Comparison of ENCODE assay signal across 21 cellular contexts in the genomic region with DNA sequence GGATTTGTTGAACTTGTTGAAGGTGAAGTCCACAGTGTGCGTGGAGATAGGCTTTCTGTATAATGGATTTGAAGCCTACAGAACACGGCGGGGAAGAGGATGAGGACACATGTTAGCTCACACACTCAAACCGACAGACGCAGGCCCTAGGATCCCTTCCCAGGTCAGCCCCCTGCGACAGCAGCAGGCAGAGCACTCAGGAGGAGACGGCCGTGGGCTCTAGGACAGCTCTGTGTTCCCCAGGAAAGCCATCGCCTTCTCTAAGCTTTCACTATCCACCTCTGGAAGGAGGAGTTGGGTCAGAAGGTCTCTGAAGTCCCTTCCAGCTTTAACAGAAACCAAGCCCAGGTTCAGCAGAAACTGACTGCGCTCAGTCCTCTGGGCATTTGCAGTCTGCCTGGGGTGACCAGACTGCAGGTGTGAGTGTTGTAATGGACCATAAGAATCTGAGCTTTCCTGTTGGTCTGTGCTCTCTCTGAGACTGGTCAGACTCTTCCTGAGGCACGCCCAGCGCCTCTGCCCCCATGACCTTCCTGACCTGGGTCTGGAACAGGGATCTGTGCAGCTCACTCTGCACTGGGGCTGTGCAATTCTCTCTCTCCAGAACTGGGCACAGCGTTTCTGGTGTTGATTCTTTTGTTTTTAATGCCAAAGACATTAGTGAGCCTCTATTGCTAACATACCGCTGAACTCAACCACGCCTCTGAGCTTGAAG. TPM values are rescaled to one million over a fixed set of nuclear protein-coding genes. Genes with fewer than 3 reads are reported as not detected.
DNase-seq lines count a peak whose midpoint lies in the region; ATAC-seq and TF ChIP-seq lines count a peak whose summit lies in the region.
"Had no signal": no experiment of that assay in that cellular context is flagged by ENCODE, and none has a peak within 500 bp of the region (broad histone marks: within the 10 kb centered on the region; RNA-seq: fewer than 3 reads in every experiment).

No MANE protein-coding gene starts in this region.

- peak overlapping the region; percentile 77 for H3K18ac ChIP-seq in trophoblast cell (ENCODE audit: low read length)

- H3K27ac Mint-ChIP-seq in immature natural killer cell: no peak overlapping the region

- H3K4me2 ChIP-seq in trophoblast cell (ENCODE audit: low read length): peak overlapping the region; percentile 32
- H3K4me2 ChIP-seq: A549, KMS-11 had no signal

- H3K9me3 ChIP-seq in right atrium auricular region: no peaks in the 10 kb centered on the region
- H3K9me3 ChIP-seq in endocrine pancreas (ENCODE audit: control insufficient read depth, low read length): no peaks in the 10 kb centered on the region
- H3K9me3 ChIP-seq in trophoblast cell (ENCODE audit: insufficient read depth, low read depth, low read length): peaks cover 2% of the 10 kb centered on the region
- H3K9me3 ChIP-seq: A549, HAP-1, SJCRH30 had no signal

- H3K79me1 ChIP-seq in trophoblast cell (ENCODE audit: low read length): peaks cover 36% of the 10 kb centered on the region

- H2BK120ac ChIP-seq in trophoblast cell (ENCODE audit: insufficient read depth, low read length, poor library complexity): peak overlapping the region; percentile 89

- H3K14ac ChIP-seq in trophoblast cell (ENCODE audit: low read length): peak overlapping the region; percentile 83

- intact Hi-C loops in Right ventricle myocardium superior (cut with DNase I): no loop called here

- H4K8ac ChIP-seq in trophoblast cell (ENCODE audit: low read depth, low read length): peak overlapping the region; percentile 75

- no peak overlapping the region for H4K12ac ChIP-seq in trophoblast cell (ENCODE audit: low read depth, low read length)

- H3K23ac ChIP-seq in trophoblast cell (ENCODE audit: low read length): no peak overlapping the region

- no peak for TF ChIP-seq CTCF in right atrium auricular region (IDR thresholded peaks at IDR 0.05)

- WGBS in trophoblast cell (ENCODE audit: extremely low coverage, insufficient coverage, insufficient read length): no CpG with 5 or more reads among the region's 15 CpGs

- H2BK12ac ChIP-seq in trophoblast cell (ENCODE audit: low read length): peak overlapping the region; percentile 82

- H3K9ac ChIP-seq in endocrine pancreas (ENCODE audit: control insufficient read depth, insufficient read depth, low read length): peak overlapping the region; percentile 22
- no peak overlapping the region for H3K9ac ChIP-seq in trophoblast cell (ENCODE audit: low read length)
- H3K9ac ChIP-seq: KMS-11 had no signal

- H3K27ac ChIP-seq in right atrium auricular region (no peak overlapping the region), trophoblast cell (ENCODE audit: low read depth, low read length) (peak overlapping the region; percentile 89)
- H3K27ac ChIP-seq: SJCRH30 had no signal

- H3K4ac ChIP-seq in trophoblast cell (ENCODE audit: low read depth, low read length): peak overlapping the region; percentile 61

- H3K4me3 Mint-ChIP-seq in immature natural killer cell: no peak overlapping the region
- H3K4me3 Mint-ChIP-seq: CD4-positive, CD25-positive, alpha-beta regulatory T cell had no signal

- H2AK5ac ChIP-seq in trophoblast cell (ENCODE audit: low read length): peak overlapping the region; percentile 87

- H3K27me3 ChIP-seq in right atrium auricular region: no peaks in the 10 kb centered on the region
- H3K27me3 ChIP-seq in endocrine pancreas (ENCODE audit: control insufficient read depth, insufficient read depth, low read length): no peaks in the 10 kb centered on the region
- no peaks in the 10 kb centered on the region for H3K27me3 ChIP-seq in trophoblast cell (ENCODE audit: insufficient read depth, low read length)
- H3K27me3 ChIP-seq: SJCRH30 had no signal

- peaks cover 12% of the 10 kb centered on the region for H3K79me2 ChIP-seq in trophoblast cell (ENCODE audit: control insufficient read depth, insufficient read depth, low read length, poor library complexity)

- peak overlapping the region; percentile 84 for H2BK5ac ChIP-seq in trophoblast cell (ENCODE audit: low read depth, low read length, poor library complexity)

- H3K9me3 Mint-ChIP-seq in immature natural killer cell: no peaks in the 10 kb centered on the region
- H3K9me3 Mint-ChIP-seq: CD4-positive, CD25-positive, alpha-beta regulatory T cell had no signal

- no peak overlapping the region for H2AFZ ChIP-seq in trophoblast cell (ENCODE audit: insufficient read depth, low read length, poor library complexity)

- peaks cover 5 to 9% of the 10 kb centered on the region in 2 donors for H3K4me1 Mint-ChIP-seq in immature natural killer cell

- H3K4me3 ChIP-seq in right atrium auricular region (no peak overlapping the region), endocrine pancreas (ENCODE audit: control insufficient read depth, insufficient read depth, low read length) (no peak overlapping the region), trophoblast cell (ENCODE audit: low read depth, low read length) (no peak overlapping the region)
- H3K4me3 ChIP-seq: A549, HAP-1, SJCRH30 had no signal

- peaks cover 0 to 2% (median 2%) of the 10 kb centered on the region in 3 donors for H3K27me3 Mint-ChIP-seq in immature natural killer cell (ENCODE audit: low read depth in 3 of 3)

- peak; percentile 55 for DNase-seq in right atrium auricular region (ENCODE audit: low spot score)
- DNase-seq in Right ventricle myocardium superior: no peak
- peak; percentile 50 to 82 for DNase-seq in trophoblast cell
- DNase-seq in pons (ENCODE audit: low spot score): no peak
- DNase-seq in immature natural killer cell: no peak
- DNase-seq: CD4-positive, CD25-positive, alpha-beta regulatory T cell; DMS79; IMR-90; NCI-H1105 treated with DMSO at 0.1 percent for 48 hours; NCI-H2029 treated with DMSO at 0.1 percent for 48 hours; NCI-H226; NCI-H510A treated with DMSO at 0.1 percent for 48 hours; NCI-H748 treated with DMSO at 0.1 percent for 48 hours; NK-92 treated with Interleukin-12 subunit alpha and Interleukin-12 subunit beta, amount 100 ng/mL, for 24 hours; SJCRH30 had no signal

- H3K36me3 ChIP-seq in right atrium auricular region: peaks cover 58% of the 10 kb centered on the region
- H3K36me3 ChIP-seq in endocrine pancreas (ENCODE audit: control insufficient read depth, insufficient read depth, low read length): no peaks in the 10 kb centered on the region
- peaks cover 39 to 46% of the 10 kb centered on the region in 2 experiments for H3K36me3 ChIP-seq in trophoblast cell (ENCODE audit: control insufficient read depth in 1 of 2, insufficient read depth in 2 of 2, low read length in 2 of 2)

- ATAC-seq in Right ventricle myocardium superior (ENCODE audit: poor library complexity): no peak
- ATAC-seq in HG02678 (IDR thresholded peaks at IDR 0.05; ENCODE audit: unreplicated experiment): no peak
- ATAC-seq: A549, Panc1 had no signal

- no peaks in the 10 kb centered on the region for H3K36me3 Mint-ChIP-seq in immature natural killer cell
- H3K36me3 Mint-ChIP-seq: CD4-positive, CD25-positive, alpha-beta regulatory T cell had no signal

- H3K4me1 ChIP-seq in right atrium auricular region (peaks cover 0 to 21% of the 10 kb centered on the region in 2 donors), endocrine pancreas (ENCODE audit: control insufficient read depth, insufficient read depth, low read length) (no peaks in the 10 kb centered on the region), trophoblast cell (ENCODE audit: control insufficient read depth in 1 of 2, insufficient read depth in 2 of 2, low read length in 2 of 2) (peaks cover 41 to 48% of the 10 kb centered on the region in 2 experiments)

- H4K91ac ChIP-seq in trophoblast cell (ENCODE audit: low read depth, low read length): peak overlapping the region; percentile 98

RNA-seq across cellular contexts. Expression of a gene that starts 33.5 kb away (rescaled TPM):
- 10 to 100 TPM in 1 of 2 donors, 1 to 10 TPM in 1; 6.6 to 14.3 TPM for total RNA-seq in right atrium auricular region
- total RNA-seq in Right ventricle myocardium superior: 6.1 TPM
- polyA plus RNA-seq in trophoblast cell (2013): 23.2 and 23.9 TPM in 2 replicates
- polyA plus RNA-seq in immature natural killer cell: 10 to 100 TPM; 10.5 to 24.1 (median 10.6) TPM

Comparison
In these comparisons a context has a peak if more than half of its experiments do, and no peak if none do; other contexts are left out.
1. DNase-seq: peak in right atrium auricular region (single experiment) and trophoblast cell (2 of 2); none in Right ventricle myocardium superior (single experiment), pons (single experiment) and immature natural killer cell (0 of 3).